In genomic region chr9:136697146-136697820, GRCh38 we compare ENCODE assay signal across 1 cellular context.
TF ChIP-seq lines count a peak whose summit lies in the region.

No MANE protein-coding gene starts in this region.

TF ChIP-seq in HepG2, 621 proteins besides CTCF, POLR2A, EP300 and RAD21 (continued from another document and continues in another):
- TF ChIP-seq, protein P1, sequence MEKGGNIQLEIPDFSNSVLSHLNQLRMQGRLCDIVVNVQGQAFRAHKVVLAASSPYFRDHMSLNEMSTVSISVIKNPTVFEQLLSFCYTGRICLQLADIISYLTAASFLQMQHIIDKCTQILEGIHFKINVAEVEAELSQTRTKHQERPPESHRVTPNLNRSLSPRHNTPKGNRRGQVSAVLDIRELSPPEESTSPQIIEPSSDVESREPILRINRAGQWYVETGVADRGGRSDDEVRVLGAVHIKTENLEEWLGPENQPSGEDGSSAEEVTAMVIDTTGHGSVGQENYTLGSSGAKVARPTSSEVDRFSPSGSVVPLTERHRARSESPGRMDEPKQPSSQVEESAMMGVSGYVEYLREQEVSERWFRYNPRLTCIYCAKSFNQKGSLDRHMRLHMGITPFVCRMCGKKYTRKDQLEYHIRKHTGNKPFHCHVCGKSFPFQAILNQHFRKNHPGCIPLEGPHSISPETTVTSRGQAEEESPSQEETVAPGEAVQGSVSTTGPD (CRISPR knock-in tag; IDR thresholded peaks at IDR 0.05), result no peak
- TF ChIP-seq ZNF407 (CRISPR knock-in tag; IDR thresholded peaks at IDR 0.05; ENCODE audit: not compliant biosample characterization), result no peak
- no peak; the same call in 1 of the 2 replicates for TF ChIP-seq MYPOP (CRISPR knock-in tag; IDR thresholded peaks at IDR 0.05)
- TF ChIP-seq KIAA2018 (CRISPR knock-in tag; IDR thresholded peaks at IDR 0.05; ENCODE audit: borderline replicate concordance), result no peak
- TF ChIP-seq ZSCAN25 (CRISPR knock-in tag; IDR thresholded peaks at IDR 0.05), result peak; percentile 69; the same call in 1 of the 2 replicates
- no peak for TF ChIP-seq ZFP1 (CRISPR knock-in tag; IDR thresholded peaks at IDR 0.05)
- 0 out of 2 replicates have a peak, but pooled peaks have one; percentile 29 for TF ChIP-seq ZNF598 (CRISPR knock-in tag; IDR thresholded peaks at IDR 0.05; ENCODE audit: borderline replicate concordance)
- TF ChIP-seq ZNF552 (CRISPR knock-in tag; IDR thresholded peaks at IDR 0.05; ENCODE audit: borderline replicate concordance), result no peak
- no peak for TF ChIP-seq ZNF230 (CRISPR knock-in tag; IDR thresholded peaks at IDR 0.05)
- TF ChIP-seq RORA (CRISPR knock-in tag; IDR thresholded peaks at IDR 0.05), result no peak
- TF ChIP-seq MEF2D (CRISPR knock-in tag; IDR thresholded peaks at IDR 0.05), result 0 out of 2 replicates have a peak, but pooled peaks have one; percentile 22
- TF ChIP-seq CSRNP2 (CRISPR knock-in tag; conservative IDR thresholded peaks at IDR 0.05; ENCODE audit: low read depth), result no peak
- no peak for TF ChIP-seq ZNF510 (CRISPR knock-in tag; IDR thresholded peaks at IDR 0.05; ENCODE audit: low read depth)
- no peak for TF ChIP-seq NR3C1 (CRISPR knock-in tag; IDR thresholded peaks at IDR 0.05)
- TF ChIP-seq, protein P2, sequence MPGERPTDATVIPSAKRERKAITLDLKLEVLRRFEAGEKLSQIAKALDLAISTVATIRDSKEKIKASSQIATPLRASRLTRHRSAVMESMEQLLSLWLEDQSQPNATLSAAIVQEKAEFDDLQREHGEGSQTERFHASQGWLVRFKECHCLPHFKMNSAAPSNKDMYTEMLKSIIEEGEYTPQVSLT (CRISPR knock-in tag; IDR thresholded peaks at IDR 0.05; ENCODE audit: borderline replicate concordance, low read depth), result no peak
- no peak for TF ChIP-seq ZNF761 (CRISPR knock-in tag; conservative IDR thresholded peaks at IDR 0.05)
- no peak for TF ChIP-seq ATF1 (CRISPR knock-in tag; IDR thresholded peaks at IDR 0.05)
- TF ChIP-seq, protein P3, sequence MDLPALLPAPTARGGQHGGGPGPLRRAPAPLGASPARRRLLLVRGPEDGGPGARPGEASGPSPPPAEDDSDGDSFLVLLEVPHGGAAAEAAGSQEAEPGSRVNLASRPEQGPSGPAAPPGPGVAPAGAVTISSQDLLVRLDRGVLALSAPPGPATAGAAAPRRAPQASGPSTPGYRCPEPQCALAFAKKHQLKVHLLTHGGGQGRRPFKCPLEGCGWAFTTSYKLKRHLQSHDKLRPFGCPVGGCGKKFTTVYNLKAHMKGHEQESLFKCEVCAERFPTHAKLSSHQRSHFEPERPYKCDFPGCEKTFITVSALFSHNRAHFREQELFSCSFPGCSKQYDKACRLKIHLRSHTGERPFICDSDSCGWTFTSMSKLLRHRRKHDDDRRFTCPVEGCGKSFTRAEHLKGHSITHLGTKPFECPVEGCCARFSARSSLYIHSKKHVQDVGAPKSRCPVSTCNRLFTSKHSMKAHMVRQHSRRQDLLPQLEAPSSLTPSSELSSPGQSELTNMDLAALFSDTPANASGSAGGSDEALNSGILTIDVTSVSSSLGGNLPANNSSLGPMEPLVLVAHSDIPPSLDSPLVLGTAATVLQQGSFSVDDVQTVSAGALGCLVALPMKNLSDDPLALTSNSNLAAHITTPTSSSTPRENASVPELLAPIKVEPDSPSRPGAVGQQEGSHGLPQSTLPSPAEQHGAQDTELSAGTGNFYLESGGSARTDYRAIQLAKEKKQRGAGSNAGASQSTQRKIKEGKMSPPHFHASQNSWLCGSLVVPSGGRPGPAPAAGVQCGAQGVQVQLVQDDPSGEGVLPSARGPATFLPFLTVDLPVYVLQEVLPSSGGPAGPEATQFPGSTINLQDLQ (CRISPR knock-in tag; IDR thresholded peaks at IDR 0.05), result no peak
- no peak for TF ChIP-seq ZNF10 (CRISPR knock-in tag; IDR thresholded peaks at IDR 0.05; ENCODE audit: borderline replicate concordance, low read depth)
- 0 out of 2 replicates have a peak, but pooled peaks have one; percentile 26 for TF ChIP-seq ZBTB2 (CRISPR knock-in tag; IDR thresholded peaks at IDR 0.05; ENCODE audit: low read depth)
- TF ChIP-seq ZNF335 (CRISPR knock-in tag; IDR thresholded peaks at IDR 0.05), result no peak
- no peak for TF ChIP-seq CBX1 (IDR thresholded peaks at IDR 0.05; ENCODE audit: low read depth)
- TF ChIP-seq ZBTB20 (CRISPR knock-in tag; IDR thresholded peaks at IDR 0.05; ENCODE audit: borderline replicate concordance, low read depth), result 0 out of 2 replicates have a peak, but pooled peaks have one; percentile 63
- no peak for TF ChIP-seq ZNF709 (CRISPR knock-in tag; IDR thresholded peaks at IDR 0.05)
- no peak for TF ChIP-seq ZNF549 (CRISPR knock-in tag; IDR thresholded peaks at IDR 0.05)
